In the genomic region with DNA sequence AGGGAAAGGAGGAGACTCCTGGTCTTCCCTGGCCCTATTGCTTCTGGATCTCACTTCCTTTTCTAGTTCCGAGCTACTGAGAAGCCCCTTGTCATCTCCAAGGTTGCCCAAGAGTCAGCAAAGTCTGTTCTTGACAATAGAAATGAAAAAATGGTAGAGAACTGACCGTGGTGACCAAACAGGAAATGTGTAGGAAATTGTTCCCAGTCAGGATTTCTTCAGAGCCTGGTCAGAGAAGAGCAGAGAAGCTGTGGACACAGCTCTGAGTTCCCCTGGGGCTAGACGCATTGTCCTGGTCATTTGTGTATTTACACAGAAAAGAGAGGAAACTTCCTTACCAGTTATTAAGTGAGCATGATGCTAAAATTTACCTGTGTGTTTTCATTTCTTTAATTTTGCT, we compare ENCODE assay signal across 23 cellular contexts. TPM values are rescaled to one million over a fixed set of nuclear protein-coding genes. Genes with fewer than 3 reads are reported as not detected.
"Had no signal": no experiment of that assay in that cellular context is flagged by ENCODE, and none has a peak within 500 bp of the region (broad histone marks: within the 10 kb centered on the region; RNA-seq: fewer than 3 reads in every experiment).

No MANE protein-coding gene starts in this region.

- H3K36me3 ChIP-seq: breast epithelium had no signal

- H3K27ac ChIP-seq: PC-9 had no signal

- DNase-seq: activated CD4-positive, alpha-beta T cell treated with anti-CD3 and anti-CD28 coated beads for 48 hours; activated CD4-positive, alpha-beta T cell treated with anti-CD3 and anti-CD28 coated beads, Interleukin-2, amount 50 U/mL, for 4 hours; activated CD4-positive, CD25-positive, alpha-beta regulatory T cell treated with anti-CD3 and anti-CD28 coated beads, Interleukin-2, amount 50 U/mL, for 72 hours; activated CD8-positive, alpha-beta memory T cell treated with anti-CD3 and anti-CD28 coated beads, Interleukin-2, amount 50 U/mL, for 48 hours; activated CD8-positive, alpha-beta T cell treated with anti-CD3 and anti-CD28 coated beads, Interleukin-2, amount 10 ng/mL, durations not matched to agents 7 days and 5 days; activated naive CD4-positive, alpha-beta T cell treated with anti-CD3 and anti-CD28 coated beads, Interleukin-2, amount 50 U/mL, for 16 hours; activated naive CD8-positive, alpha-beta T cell treated with anti-CD3 and anti-CD28 coated beads, Interleukin-2, amount 10 ng/mL, durations not matched to agents 7 days and 5 days; activated T-cell treated with anti-CD3 and anti-CD28 coated beads, Interleukin-2, amount 50 U/mL, for 1 hour; aorta; central memory CD4-positive, alpha-beta T cell; Karpas-422; MM.1S; NCI-H146; NCI-H187 treated with DMSO at 0.1 percent for 48 hours; NCI-H2081 treated with DMSO at 0.1 percent for 48 hours; NCI-H446; NCI-H524; PC-9; SHP77 treated with DMSO at 0.1 percent for 48 hours; T-helper 1 cell had no signal

- H3K27me3 ChIP-seq: breast epithelium had no signal

- FAIRE-seq: K562 had no signal

- H3K36me3 Mint-ChIP-seq: activated naive CD8-positive, alpha-beta T cell treated with anti-CD3 and anti-CD28 coated beads, Interleukin-2, amount 10 ng/mL, durations not matched to agents 7 days and 5 days had no signal

- H3K4me3 ChIP-seq: breast epithelium, K562, PC-9 had no signal

- H3K4me2 ChIP-seq: PC-9 had no signal

- H3K4me1 Mint-ChIP-seq: activated naive CD8-positive, alpha-beta T cell treated with anti-CD3 and anti-CD28 coated beads, Interleukin-2, amount 10 ng/mL, durations not matched to agents 7 days and 5 days had no signal

- H3K4me3 Mint-ChIP-seq: activated CD8-positive, alpha-beta T cell treated with anti-CD3 and anti-CD28 coated beads, Interleukin-2, amount 10 ng/mL, durations not matched to agents 7 days and 5 days; activated naive CD8-positive, alpha-beta T cell treated with anti-CD3 and anti-CD28 coated beads, Interleukin-2, amount 10 ng/mL, durations not matched to agents 7 days and 5 days; WTC11 had no signal

- H2AFZ ChIP-seq: PC-9 had no signal

- H3K27ac Mint-ChIP-seq: activated CD8-positive, alpha-beta T cell treated with anti-CD3 and anti-CD28 coated beads, Interleukin-2, amount 10 ng/mL, durations not matched to agents 7 days and 5 days; activated naive CD8-positive, alpha-beta T cell treated with anti-CD3 and anti-CD28 coated beads, Interleukin-2, amount 10 ng/mL, durations not matched to agents 7 days and 5 days; WTC11 had no signal

- ATAC-seq: activated CD8-positive, alpha-beta T cell treated with anti-CD3 and anti-CD28 coated beads, Interleukin-2, amount 10 ng/mL, durations not matched to agents 7 days and 5 days; K562; WTC11 had no signal

RNA-seq across cellular contexts. Expression of a gene that starts 35.6 kb away (rescaled TPM):
- total RNA-seq: activated CD8-positive, alpha-beta T cell treated with anti-CD3 and anti-CD28 coated beads, Interleukin-2, amount 10 ng/mL, durations not matched to agents 7 days and 5 days had no signal
